1 cellular context compared by ENCODE assay signal in the genomic region with DNA sequence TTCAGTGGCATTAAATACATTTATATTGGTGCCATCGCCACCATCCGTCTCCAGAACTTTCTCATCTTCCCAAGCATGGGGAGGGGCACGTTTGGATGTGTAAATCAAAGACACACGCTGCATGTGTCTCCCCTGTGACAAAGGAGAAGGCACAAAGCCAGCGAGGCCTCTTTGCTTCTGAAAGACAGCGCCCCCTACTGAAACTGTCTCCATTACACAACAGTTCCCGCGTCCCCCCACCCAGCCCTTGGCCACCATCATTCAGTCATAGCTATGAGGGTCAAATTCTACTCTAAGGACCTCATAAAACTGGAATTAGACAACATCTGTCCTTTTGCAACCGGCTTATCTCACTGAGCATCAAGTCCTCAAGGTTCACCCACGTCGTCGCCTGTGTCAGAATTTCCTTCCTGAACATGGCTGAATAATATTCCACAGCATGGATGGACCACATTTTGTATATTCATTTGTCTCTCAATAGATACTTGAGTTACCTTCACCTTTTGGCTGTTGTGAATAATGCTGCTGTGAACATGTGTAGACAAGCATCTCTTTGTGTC.
TF ChIP-seq lines count a peak whose summit lies in the region.

No MANE protein-coding gene starts in this region.

TF ChIP-seq in H1, 55 proteins besides CTCF, POLR2A, EP300 and RAD21 (continued from another document):
- peak; percentile 65; the same call in 1 of the 2 replicates for TF ChIP-seq YY1 (IDR thresholded peaks at IDR 0.05; ENCODE audit: low read depth, low read length)
- 0 out of 2 replicates have a peak, but pooled peaks have one; percentile 11 for TF ChIP-seq CEBPB (IDR thresholded peaks at IDR 0.05; ENCODE audit: low read depth, low read length)
